11 cellular contexts compared by ENCODE assay signal in genomic region chr7:10022957-10023356, GRCh38.
A peak's percentile ranks its signal among the peaks of the same experiment; 100 is the strongest.
DNase-seq lines count a peak whose midpoint lies in the region; FAIRE-seq and TF ChIP-seq lines count a peak whose summit lies in the region.
"Had no signal": no experiment of that assay in that cellular context is flagged by ENCODE, and none has a peak within 500 bp of the region (broad histone marks: within the 10 kb centered on the region; RNA-seq: fewer than 3 reads in every experiment).

No MANE protein-coding gene starts in this region.

- no peak overlapping the region for H3K4me3 ChIP-seq in fibroblast of pulmonary artery (replicated peaks; ENCODE audit: low read depth, low read length)
- no peak overlapping the region for H3K4me3 ChIP-seq in prostate gland
- no peak overlapping the region for H3K4me3 ChIP-seq in kidney (ENCODE audit: low read length in 2 of 2)

- TF ChIP-seq CTCF in fibroblast of pulmonary artery (IDR thresholded peaks at IDR 0.05; ENCODE audit: low read length, missing control alignments): no peak
- peak in 2 of 4 experiments; percentile 34 to 61 for TF ChIP-seq CTCF in prostate gland (IDR thresholded peaks at IDR 0.05)
- TF ChIP-seq CTCF in kidney (IDR thresholded peaks at IDR 0.05; ENCODE audit: borderline replicate concordance, extremely low read depth, insufficient read depth): no peak

- no peaks in the 10 kb centered on the region for H3K9me3 ChIP-seq in prostate gland
- H3K9me3 ChIP-seq in kidney (ENCODE audit: control insufficient read depth in 1 of 2, low read length in 2 of 2): no peaks in the 10 kb centered on the region

- WGBS in prostate gland: 39% methylated on average over 2 of the region's 2 CpGs

- H3K9ac ChIP-seq in kidney (ENCODE audit: low read length in 2 of 2): no peak overlapping the region

- no peak for FAIRE-seq in kidney (lab: Jason Lieb, UNC)

- TF ChIP-seq POLR2A in prostate gland (IDR thresholded peaks at IDR 0.05): no peak

- no peaks in the 10 kb centered on the region for H3K4me1 ChIP-seq in prostate gland (replicated peaks)
- no peaks in the 10 kb centered on the region for H3K4me1 ChIP-seq in kidney (ENCODE audit: control insufficient read depth in 1 of 2, insufficient read depth in 1 of 2, low read depth in 1 of 2, low read length in 2 of 2)

- no peaks in the 10 kb centered on the region for H3K36me3 ChIP-seq in prostate gland
- H3K36me3 ChIP-seq in kidney (ENCODE audit: control insufficient read depth in 1 of 2, insufficient read depth in 2 of 2, low read length in 2 of 2): no peaks in the 10 kb centered on the region

- H3K27me3 ChIP-seq in prostate gland (replicated peaks; ENCODE audit: insufficient read depth): no peaks in the 10 kb centered on the region

- H3K27ac ChIP-seq in prostate gland (no peak overlapping the region), kidney (ENCODE audit: low read depth in 2 of 2, low read length in 2 of 2) (no peak overlapping the region)

- intact Hi-C loops in prostate gland (cut with DNase I): no loop called here
- intact Hi-C loops in kidney (cut with DNase I): no loop called here

- DNase-seq in NCI-H1417 (lab: John Stamatoyannopoulos, UW) (peak in 2 of 3 experiments; percentile 32 to 79), NCI-H1417 treated with DMSO at 0.1 percent for 48 hours (lab: John Stamatoyannopoulos, UW) (no peak), NCI-H69 (lab: John Stamatoyannopoulos, UW) (peak; percentile 88), fibroblast of pulmonary artery (ENCODE audit: low read depth) (peak; percentile 1), prostate gland (ENCODE audit: low spot score) (peak; percentile 26), HUDEP-2 (lab: John Stamatoyannopoulos, UW; ENCODE audit: unreplicated experiment in 76 of 76) (no peak), hepatic stellate cell (ENCODE audit: low spot score) (no peak), kidney (no peak)
- DNase-seq: 8988T; activated T-cell treated with anti-CD3 and anti-CD28 coated beads, Interleukin-2, amount 50 U/mL, for 48 hours; occipital lobe had no signal

Comparison
In these comparisons a context has a peak if more than half of its experiments do, and no peak if none do; other contexts are left out.
1. DNase-seq: peak in NCI-H1417 (2 of 3), NCI-H69 (single experiment), fibroblast of pulmonary artery (single experiment) and prostate gland (single experiment); none in NCI-H1417 treated with DMSO at 0.1 percent for 48 hours (single experiment), HUDEP-2 (0 of 76), hepatic stellate cell (single experiment) and kidney (single experiment).